Comparison of ENCODE assay signal across 8 cellular contexts in the genomic region with DNA sequence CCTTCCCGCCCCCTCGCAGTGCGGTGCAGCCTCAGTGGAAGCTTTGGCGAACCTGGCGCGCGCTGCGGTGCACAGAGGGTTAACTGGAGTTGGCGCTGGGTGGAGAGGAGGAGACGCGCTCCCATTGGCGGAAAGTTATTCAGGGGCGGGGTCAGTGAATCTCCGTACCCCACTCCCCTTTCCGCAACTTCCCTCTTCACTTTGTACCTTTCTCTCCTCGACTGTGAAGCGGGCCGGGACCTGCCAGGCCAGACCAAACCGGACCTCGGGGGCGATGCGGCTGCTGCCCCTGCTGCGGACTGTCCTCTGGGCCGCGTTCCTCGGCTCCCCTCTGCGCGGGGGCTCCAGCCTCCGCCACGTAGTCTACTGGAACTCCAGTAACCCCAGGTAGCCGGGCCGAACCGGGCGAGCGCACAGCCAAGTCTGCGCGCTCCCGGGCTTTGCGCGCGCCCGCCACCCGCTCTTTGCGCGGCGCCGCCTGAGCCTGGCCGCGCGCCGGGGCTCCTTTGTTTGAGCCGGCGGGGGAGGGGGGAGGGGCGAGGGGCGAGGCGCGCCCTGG. TPM values are rescaled to one million over a fixed set of nuclear protein-coding genes. Genes with fewer than 3 reads are reported as not detected.
DNase-seq lines count a peak whose midpoint lies in the region; ATAC-seq and TF ChIP-seq lines count a peak whose summit lies in the region.

A gene with protein sequence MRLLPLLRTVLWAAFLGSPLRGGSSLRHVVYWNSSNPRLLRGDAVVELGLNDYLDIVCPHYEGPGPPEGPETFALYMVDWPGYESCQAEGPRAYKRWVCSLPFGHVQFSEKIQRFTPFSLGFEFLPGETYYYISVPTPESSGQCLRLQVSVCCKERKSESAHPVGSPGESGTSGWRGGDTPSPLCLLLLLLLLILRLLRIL (plus strand): TSS at position 191 of the 559 bp plus-strand sequence. CDS start 84 bp downstream, at position 275.

- H3K27me3 Mint-ChIP-seq in IgD-negative memory B cell, result no peaks in the 10 kb centered on the region

- no peak for TF ChIP-seq CTCF in foreskin keratinocyte (conservative IDR thresholded peaks at IDR 0.05)

- H3K27me3 ChIP-seq in foreskin keratinocyte (no peaks in the 10 kb centered on the region), neuronal stem cell (ENCODE audit: control insufficient read depth in 3 of 3, insufficient read depth in 3 of 3, low read depth in 1 of 3, low read length in 3 of 3) (no peaks in the 10 kb centered on the region)

- H3K9me3 ChIP-seq in neuronal stem cell (replicated peaks in 1 of 2; ENCODE audit: control insufficient read depth in 2 of 2, insufficient read depth in 1 of 2, low read depth in 1 of 2, low read length in 2 of 2), result no peaks in the 10 kb centered on the region

- H3K27ac Mint-ChIP-seq in IgD-negative memory B cell, result peak within 1 kb of the TSS; percentile 33 to 86 (median 69)

- no peaks in the 10 kb centered on the region for H3K9me3 Mint-ChIP-seq in IgD-negative memory B cell

- peak within 1 kb of the TSS; percentile 27 for H4K8ac ChIP-seq in neuronal stem cell (ENCODE audit: low read depth, low read length)

- peak within 1 kb of the TSS; percentile 96 for H2BK5ac ChIP-seq in neuronal stem cell (ENCODE audit: low read length)

- peak within 1 kb of the TSS; percentile 95 for H3K14ac ChIP-seq in neuronal stem cell (ENCODE audit: low read length)

- peak within 1 kb of the TSS; percentile 86 for H2BK12ac ChIP-seq in neuronal stem cell (ENCODE audit: low read length)

- peak within 1 kb of the TSS; percentile 98 for H3K23ac ChIP-seq in neuronal stem cell (ENCODE audit: low read depth, low read length, poor library complexity)

- peak within 1 kb of the TSS; percentile 64 for H4K91ac ChIP-seq in neuronal stem cell (ENCODE audit: low read depth, low read length, poor library complexity)

- H3K36me3 Mint-ChIP-seq in IgD-negative memory B cell, result no peaks in the 10 kb centered on the region

- peak within 1 kb of the TSS; percentile 70 to 90 for H3K4me3 ChIP-seq in neuronal stem cell (ENCODE audit: low read length in 2 of 2)

- H3K4me1 ChIP-seq in foreskin keratinocyte (peaks cover 16% of the 10 kb centered on the region), neuronal stem cell (ENCODE audit: control insufficient read depth in 2 of 2, insufficient read depth in 1 of 2, low read depth in 1 of 2, low read length in 2 of 2) (peaks cover 12 to 15% of the 10 kb centered on the region in 2 donors)

- H3K9ac ChIP-seq in neuronal stem cell (ENCODE audit: low read depth, low read length, poor library complexity), result peak within 1 kb of the TSS; percentile 97

- H2AFZ ChIP-seq in neuronal stem cell (ENCODE audit: low read length), result peak within 1 kb of the TSS; percentile 88

- H3K4me3 Mint-ChIP-seq in IgD-negative memory B cell, result peak within 1 kb of the TSS; percentile 88 to 97 (median 93)

- H3K79me1 ChIP-seq in neuronal stem cell (ENCODE audit: low read depth, low read length), result peaks cover 8% of the 10 kb centered on the region

- no peak within 1 kb of the TSS for H3K4ac ChIP-seq in neuronal stem cell (ENCODE audit: low read length)

- no peak within 1 kb of the TSS for H3K27ac ChIP-seq in foreskin keratinocyte
- peak within 1 kb of the TSS; percentile 96 for H3K27ac ChIP-seq in neuronal stem cell (replicated peaks; ENCODE audit: low read length)

- peak within 1 kb of the TSS; percentile 64 for H2BK120ac ChIP-seq in neuronal stem cell (ENCODE audit: low read depth, low read length)

- H3K4me2 ChIP-seq in neuronal stem cell (ENCODE audit: insufficient read depth, low read length, poor library complexity, severe bottlenecking), result peak within 1 kb of the TSS; percentile 93

- peak within 1 kb of the TSS; percentile 100 for H3K18ac ChIP-seq in neuronal stem cell (ENCODE audit: low read length)

- H2AK5ac ChIP-seq in neuronal stem cell (ENCODE audit: low read depth, low read length), result peak within 1 kb of the TSS; percentile 93

- DNase-seq in DMS 273 treated with DMSO at 0.1 percent for 48 hours (lab: John Stamatoyannopoulos, UW) (peak; percentile 66), SIG-M5 (lab: John Stamatoyannopoulos, UW) (peak; percentile 52), activated gamma-delta T cell (lab: John Stamatoyannopoulos, UW) (peak; percentile 46), foreskin keratinocyte (peak; percentile 76 to 89), neuronal stem cell (ENCODE audit: low spot score) (peak; percentile 90), superior temporal gyrus (ENCODE audit: extremely low spot score) (peak; percentile 43)

- peaks cover 11 to 36% of the 10 kb centered on the region in 2 donors for H3K36me3 ChIP-seq in neuronal stem cell (replicated peaks in 1 of 2; ENCODE audit: control insufficient read depth in 2 of 2, insufficient read depth in 2 of 2, low read length in 2 of 2)

- WGBS in neuronal stem cell (ENCODE audit: extremely low coverage in 2 of 2, insufficient read length in 2 of 2, insufficient replicate concordance in 1 of 2), 2 donors, result no CpG with 5 or more reads among the region's 57 CpGs

- peak within 1 kb of the TSS; percentile 91 for H2BK15ac ChIP-seq in neuronal stem cell (ENCODE audit: low read length)

- ATAC-seq in GM21390 (IDR thresholded peaks at IDR 0.05; ENCODE audit: unreplicated experiment), result peak; percentile 60
- ATAC-seq in foreskin keratinocyte, result peak; percentile 71

- H3K4me1 Mint-ChIP-seq in IgD-negative memory B cell, result peaks cover 15 to 31% (median 20%) of the 10 kb centered on the region in 3 donors

RNA-seq across cellular contexts. Expression of the gene that starts here (rescaled TPM):
- polyA plus RNA-seq in IgD-negative memory B cell, result 8.5 TPM
- total RNA-seq in foreskin keratinocyte, result 10.0 and 10.9 TPM in 2 replicates
- polyA plus RNA-seq in foreskin keratinocyte, result 16.8 and 17.7 TPM in 2 replicates
- 24.6 TPM for polyA plus RNA-seq in neuronal stem cell (2013, experiment 1 of 2)
- polyA plus RNA-seq in neuronal stem cell (2013, experiment 2 of 2), result 24.2 TPM
